Comparison of ENCODE assay signal across 11 cellular contexts in the genomic region with DNA sequence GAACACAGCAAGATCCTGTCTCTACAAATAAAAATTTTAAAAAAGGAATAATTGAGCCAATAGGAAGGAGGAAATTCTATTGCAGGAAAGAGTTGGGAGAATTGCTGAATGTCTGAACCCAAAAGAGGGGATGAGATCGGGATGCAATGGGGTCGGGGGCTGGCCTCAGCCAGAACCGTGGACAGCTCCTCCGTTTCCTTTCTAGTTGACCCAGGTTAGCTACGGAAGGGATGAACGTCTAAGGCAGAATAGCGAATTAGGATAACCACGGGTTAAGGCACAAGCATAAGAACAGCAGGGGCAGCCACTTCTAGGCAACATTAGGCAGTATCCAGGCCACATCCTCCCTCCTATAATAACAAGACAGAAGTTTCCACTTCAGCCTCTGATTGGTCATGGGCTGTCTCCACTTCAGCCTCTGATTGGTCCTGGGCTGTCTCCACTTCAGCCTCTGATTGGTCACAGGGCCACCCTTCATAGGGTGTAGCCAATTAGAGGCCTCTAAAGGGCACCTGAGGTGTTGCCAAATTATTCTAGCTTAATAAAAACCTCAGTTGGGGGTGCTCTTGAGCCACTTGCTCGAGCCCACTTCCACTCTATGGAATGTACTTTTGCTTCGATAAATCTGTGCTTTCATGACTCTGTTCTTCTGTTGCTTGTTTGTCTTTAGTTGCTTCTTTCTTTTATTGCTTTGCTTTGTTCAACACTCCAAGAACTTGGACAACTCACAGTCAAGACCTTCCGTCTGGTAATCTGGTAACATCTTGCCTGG. TPM values are rescaled to one million over a fixed set of nuclear protein-coding genes. Genes with fewer than 3 reads are reported as not detected.
A peak's percentile ranks its signal among the peaks of the same experiment; 100 is the strongest.
DNase-seq lines count a peak whose midpoint lies in the region; ATAC-seq, FAIRE-seq and TF ChIP-seq lines count a peak whose summit lies in the region.
"Had no signal": no experiment of that assay in that cellular context is flagged by ENCODE, and none has a peak within 500 bp of the region (broad histone marks: within the 10 kb centered on the region; RNA-seq: fewer than 3 reads in every experiment).

No MANE protein-coding gene starts in this region.

- no peaks in the 10 kb centered on the region for H4K20me1 ChIP-seq in K562 (replicated peaks; ENCODE audit: control insufficient read depth, insufficient read depth, low read length)

- no peak overlapping the region for H3K4me2 ChIP-seq in K562 (ENCODE audit: insufficient read depth, low read length)

- H3K4me1 Mint-ChIP-seq in naive thymus-derived CD4-positive, alpha-beta T cell, result peaks cover 0 to 24% (median 15%) of the 10 kb centered on the region in 7 donors

- no peak overlapping the region for H3K27ac ChIP-seq in K562 (ENCODE audit: extremely low read depth, low read depth, low read length)
- no peak overlapping the region for H3K27ac ChIP-seq in naive thymus-derived CD4-positive, alpha-beta T cell (ENCODE audit: low read depth, low read length)
- no peak overlapping the region for H3K27ac ChIP-seq in brain microvascular endothelial cell
- H3K27ac ChIP-seq in esophagus squamous epithelium, result no peak overlapping the region
- H3K27ac ChIP-seq: colonic mucosa had no signal

- CTCF ChIA-PET in K562 (lab: Yijun Ruan, JAX; ENCODE audit: low intra/inter-chr PET ratio), result no interaction called here
- CTCF ChIA-PET in naive thymus-derived CD4-positive, alpha-beta T cell (lab: Charles Lee), result interaction anchor here (0.6 to 1.3 kb wide), 3 partner anchors 9 to 422 kb away, joined by 3 read pairs; no protein-coding TSS in a partner anchor

- H3K27me3 Mint-ChIP-seq in naive thymus-derived CD4-positive, alpha-beta T cell, result peaks cover 0 to 22% (median 0%) of the 10 kb centered on the region in 5 donors

- no peak for TF ChIP-seq EP300 in K562 (IDR thresholded peaks at IDR 0.05; ENCODE audit: low read length)

- TF ChIP-seq POLR2A in K562 (conservative IDR thresholded peaks at IDR 0.05), result no peak
- TF ChIP-seq POLR2A in esophagus squamous epithelium (IDR thresholded peaks at IDR 0.05), result no peak

- H3K36me3 Mint-ChIP-seq in naive thymus-derived CD4-positive, alpha-beta T cell, result peaks cover 0 to 8% (median 0%) of the 10 kb centered on the region in 5 donors

- DNase-seq in NCI-H82 (lab: John Stamatoyannopoulos, UW) (peak; percentile 68), NCI-H82 treated with DMSO at 0.1 percent for 48 hours (lab: John Stamatoyannopoulos, UW; ENCODE audit: unreplicated experiment) (no peak), OCI-M1 (lab: John Stamatoyannopoulos, UW) (peak; percentile 2), K562 (ENCODE audit: extremely low read depth in 1 of 4, low spot score in 3 of 4) (peak in 3 of 4 experiments; percentile 48 to 69 (median 52)), NCI-H128 (lab: John Stamatoyannopoulos, UW; ENCODE audit: unreplicated experiment) (no peak), brain microvascular endothelial cell (no peak), esophagus squamous epithelium (lab: John Stamatoyannopoulos, UW) (no peak)
- peak in 7 of 9 donors; percentile 23 to 64 (median 44) for DNase-seq in naive thymus-derived CD4-positive, alpha-beta T cell
- DNase-seq: colonic mucosa, MV-4-11 had no signal

- in situ Hi-C loops in K562 (cut with MboI) (no loop called here), brain microvascular endothelial cell (cut with HindIII; ENCODE audit: low pct_ligation_motif_present, low sequenced_read_pairs) (no loop called here)

- no peaks in the 10 kb centered on the region for H3K79me2 ChIP-seq in K562 (ENCODE audit: control insufficient read depth, insufficient read depth, low read length)

- POLR2A ChIA-PET in K562 (lab: Yijun Ruan, JAX), result no interaction called here
- POLR2A ChIA-PET in naive thymus-derived CD4-positive, alpha-beta T cell (lab: Charles Lee), result no interaction called here

- H3K9ac ChIP-seq in K562 (ENCODE audit: insufficient read depth in 1 of 2, low read depth in 2 of 2, low read length in 2 of 2), result no peak overlapping the region

- peak; percentile 99 for ATAC-seq in K562
- ATAC-seq in naive thymus-derived CD4-positive, alpha-beta T cell, result peak; percentile 96

- peaks cover 0 to 9% (median 4%) of the 10 kb centered on the region in 11 donors for H3K9me3 Mint-ChIP-seq in naive thymus-derived CD4-positive, alpha-beta T cell

- H3K27me3 ChIP-seq in K562 (ENCODE audit: control insufficient read depth in 2 of 2, insufficient read depth in 2 of 2, low read length in 2 of 2), result peaks cover 0 to 26% of the 10 kb centered on the region in 2 experiments; a peak in 3 of 5 replicates
- H3K27me3 ChIP-seq in naive thymus-derived CD4-positive, alpha-beta T cell (ENCODE audit: control insufficient read depth in 2 of 2, insufficient read depth in 2 of 2, low read length in 2 of 2), result no peaks in the 10 kb centered on the region
- no peaks in the 10 kb centered on the region for H3K27me3 ChIP-seq in brain microvascular endothelial cell (replicated peaks)
- no peaks in the 10 kb centered on the region for H3K27me3 ChIP-seq in esophagus squamous epithelium
- H3K27me3 ChIP-seq: colonic mucosa had no signal

- no TSS peak for BruUV-seq in K562 (replicated peaks; lab: Mats Ljungman, UMichigan)

- FAIRE-seq in K562 (lab: Jason Lieb, UNC), result no peak
- FAIRE-seq: TTC549 had no signal

- H2AFZ ChIP-seq in K562 (ENCODE audit: low read depth, low read length), result no peak overlapping the region

- WGBS in K562 (ENCODE audit: insufficient coverage, low coverage, missing lambda C conversion rate), result 7% methylated on average over 11 of the region's 11 CpGs
- WGBS in esophagus squamous epithelium, 2 donors, result 45 to 49% methylated on average over 10 to 11 of the region's 11 CpGs

- no peak overlapping the region for H3K4me3 Mint-ChIP-seq in naive thymus-derived CD4-positive, alpha-beta T cell

- H3K9me3 ChIP-seq in K562 (replicated peaks; ENCODE audit: control insufficient read depth, insufficient read depth, low read depth, low read length) (no peaks in the 10 kb centered on the region), esophagus squamous epithelium (no peaks in the 10 kb centered on the region)
- no peaks in the 10 kb centered on the region for H3K9me3 ChIP-seq in naive thymus-derived CD4-positive, alpha-beta T cell (ENCODE audit: control insufficient read depth in 2 of 3, low read length in 3 of 3)
- H3K9me3 ChIP-seq: colonic mucosa had no signal

- H3K36me3 ChIP-seq in K562 (ENCODE audit: control insufficient read depth, insufficient read depth, low read length), result no peaks in the 10 kb centered on the region
- no peaks in the 10 kb centered on the region for H3K36me3 ChIP-seq in naive thymus-derived CD4-positive, alpha-beta T cell (ENCODE audit: control insufficient read depth in 2 of 3, insufficient read depth in 3 of 3, low read length in 3 of 3)
- no peaks in the 10 kb centered on the region for H3K36me3 ChIP-seq in brain microvascular endothelial cell (replicated peaks)
- H3K36me3 ChIP-seq in esophagus squamous epithelium, result no peaks in the 10 kb centered on the region
- H3K36me3 ChIP-seq: colonic mucosa had no signal

- H3K9me1 ChIP-seq in K562 (ENCODE audit: control insufficient read depth, insufficient read depth, low read length), result no peaks in the 10 kb centered on the region

- TF ChIP-seq RAD21 in K562 (CRISPR knock-in tag; conservative IDR thresholded peaks at IDR 0.05 in 1 of 2, IDR thresholded peaks at IDR 0.05 in 1 of 2), result peak in 1 of 2 experiments; percentile 57; a peak in 2 of 4 replicates

- no peak overlapping the region for H3K4me3 ChIP-seq in K562
- no peak overlapping the region for H3K4me3 ChIP-seq in naive thymus-derived CD4-positive, alpha-beta T cell (ENCODE audit: low read length)
- no peak overlapping the region for H3K4me3 ChIP-seq in brain microvascular endothelial cell (ENCODE audit: low read depth, low read length)
- H3K4me3 ChIP-seq in esophagus squamous epithelium, result no peak overlapping the region
- H3K4me3 ChIP-seq: colonic mucosa had no signal

- H3K4me1 ChIP-seq in K562 (replicated peaks in 1 of 2; ENCODE audit: control insufficient read depth in 2 of 2, insufficient read depth in 2 of 2, low read length in 2 of 2) (no peaks in the 10 kb centered on the region; a peak in 1 of 5 replicates), esophagus squamous epithelium (no peaks in the 10 kb centered on the region)
- no peaks in the 10 kb centered on the region for H3K4me1 ChIP-seq in naive thymus-derived CD4-positive, alpha-beta T cell (ENCODE audit: control insufficient read depth in 2 of 2, insufficient read depth in 2 of 2, low read length in 2 of 2)
- H3K4me1 ChIP-seq: colonic mucosa had no signal

- intact Hi-C loops in K562 (cut with micrococcal nuclease), result no loop called here
- intact Hi-C loops in naive thymus-derived CD4-positive, alpha-beta T cell (cut with micrococcal nuclease), result loop anchor here in 1 of 2 donors (1.0 kb wide), 2 partner anchors 19 to 60 kb away; a partner anchor contains a TSS
- intact Hi-C loops in esophagus squamous epithelium (cut with DNase I), result no loop called here

- peak in 1 of 3 experiments; percentile 50; a peak in 2 of 6 replicates for TF ChIP-seq CTCF in K562 (IDR thresholded peaks at IDR 0.05 in 2 of 3, conservative IDR thresholded peaks at IDR 0.05 in 1 of 3; ENCODE audit: insufficient read depth in 2 of 3, low read depth in 1 of 3, low read length in 3 of 3)
- TF ChIP-seq CTCF in brain microvascular endothelial cell (IDR thresholded peaks at IDR 0.05; ENCODE audit: low read depth, low read length, missing control alignments), result no peak
- no peak for TF ChIP-seq CTCF in esophagus squamous epithelium (IDR thresholded peaks at IDR 0.05)

- H3K27ac Mint-ChIP-seq in naive thymus-derived CD4-positive, alpha-beta T cell, result peak overlapping the region in 5 of 9 donors; percentile 31 to 59 (median 51)

RNA-seq across cellular contexts. Expression of a gene that starts 24.9 kb away (rescaled TPM):
- 73.0 and 113 TPM in 2 replicates for total RNA-seq in K562 (2011; cell fraction: chromatin; rRNA removed; ENCODE audit: low replicate concordance)
- total RNA-seq in K562 (2011; cell fraction: nucleolus; rRNA removed), result 52.4 and 58.9 TPM in 2 replicates
- 66.6 and 115 TPM in 2 replicates for total RNA-seq in K562 (2011; cell fraction: nucleoplasm; rRNA removed)
- total RNA-seq in K562 (2014; rRNA removed), result 76.3 and 82.9 TPM in 2 replicates
- total RNA-seq in K562 (2014; rRNA removed; fragmentation: Illumina TruSeq; extraction: Trizol), result 81.8 and 91.3 TPM in 2 replicates
- 106 and 111 TPM in 2 replicates for total RNA-seq in K562 (2015; rRNA removed; fragmentation: Illumina TruSeq; extraction: Trizol)
- 61.2 and 63.6 TPM in 2 replicates for total RNA-seq in K562 (2021)
- 104 and 126 TPM in 2 replicates for polyA plus RNA-seq in K562 (2011; rRNA removed)
- 36.8 and 82.5 TPM in 2 replicates for polyA plus RNA-seq in K562 (2011; cell fraction: cytosol; rRNA removed)
- 30.6 and 46.4 TPM in 2 replicates for polyA plus RNA-seq in K562 (2011; cell fraction: nucleus; rRNA removed)
- polyA plus RNA-seq in K562 (2012), result 90.1 and 265 TPM in 2 replicates
- polyA plus RNA-seq in K562 (2014; fragmentation: Illumina TruSeq; extraction: Trizol), result 87.6 and 108 TPM in 2 replicates
- polyA plus RNA-seq in K562 (2014; fragmentation: Nextera tagmentation; extraction: Ambion mirVana), result 10 to 100 TPM; 28.1 to 34.0 TPM
- 77.4 and 86.3 TPM in 2 replicates for polyA plus RNA-seq in K562 (2014; rRNA removed)
- polyA minus RNA-seq in K562 (2011; rRNA and poly(A)+ RNA removed), result 79.9 and 121 TPM in 2 replicates
- polyA minus RNA-seq in K562 (2011; cell fraction: cytosol; rRNA and poly(A)+ RNA removed), result 31.3 and 61.1 TPM in 2 replicates
- 17.5 and 35.4 TPM in 2 replicates for polyA minus RNA-seq in K562 (2011; cell fraction: nucleus; rRNA and poly(A)+ RNA removed)
- total RNA-seq in naive thymus-derived CD4-positive, alpha-beta T cell, result 100 to 1,000 TPM in 3 of 5 experiments, 10 to 100 TPM in 2; 65.8 to 435 (median 126) TPM
- 10 to 100 TPM; 28.2 to 43.5 TPM for polyA plus RNA-seq in naive thymus-derived CD4-positive, alpha-beta T cell
- 100 to 1,000 TPM; 307 to 577 (median 369) TPM for total RNA-seq in esophagus squamous epithelium

Comparison
In these comparisons a context has a peak if more than half of its experiments do, and no peak if none do; other contexts are left out.
1. DNase-seq: peak in NCI-H82 (single experiment), OCI-M1 (single experiment), K562 (3 of 4) and naive thymus-derived CD4-positive, alpha-beta T cell (7 of 9); none in NCI-H82 treated with DMSO at 0.1 percent for 48 hours (single experiment), NCI-H128 (single experiment), brain microvascular endothelial cell (single experiment) and esophagus squamous epithelium (single experiment).